7 cellular contexts compared by ENCODE assay signal in genomic region chr9:109281518-109281917, GRCh38.
"Had no signal": no experiment of that assay in that cellular context is flagged by ENCODE, and none has a peak within 500 bp of the region (broad histone marks: within the 10 kb centered on the region; RNA-seq: fewer than 3 reads in every experiment).

No MANE protein-coding gene starts in this region.

- H3K4me3 ChIP-seq: GM23338, K562 had no signal

- DNase-seq: H9, HCEC 1CT, HFFc6, IMR-90, KG1 had no signal

- H2AFZ ChIP-seq: GM23338 had no signal

- H3K4me3 Mint-ChIP-seq: GM23338, H9, HFFc6 had no signal

- H3K9me3 Mint-ChIP-seq: GM23338, H9, HFFc6 had no signal

- H3K4me2 ChIP-seq: GM23338 had no signal

- H3K27ac Mint-ChIP-seq: H9, HFFc6 had no signal

- ATAC-seq: GM23338, K562 had no signal
